Comparison of ENCODE assay signal across 2 cellular contexts in the genomic region with DNA sequence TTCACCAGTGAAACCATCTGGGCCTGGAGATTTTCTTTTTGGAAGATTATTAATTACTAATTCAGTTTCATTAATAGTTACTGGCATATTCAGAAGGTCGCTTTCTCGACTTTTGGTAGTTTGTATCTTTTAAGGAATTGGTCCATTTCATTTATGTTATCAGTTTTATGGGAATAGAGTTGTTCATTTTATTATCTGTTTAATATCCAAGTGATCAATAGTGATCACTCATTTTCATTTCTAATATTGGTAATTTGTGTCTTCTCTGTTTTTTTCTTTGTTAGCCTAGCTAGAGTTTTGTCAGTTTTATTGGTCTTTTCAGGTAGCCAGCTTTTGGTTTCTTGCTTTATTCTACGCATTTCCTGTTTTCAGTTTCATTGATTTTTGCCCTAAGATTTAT.
A peak's percentile ranks its signal among the peaks of the same experiment; 100 is the strongest.
TF ChIP-seq lines count a peak whose summit lies in the region.

No MANE protein-coding gene starts in this region.

TF ChIP-seq in GM23338, 12 proteins besides CTCF, POLR2A, EP300 and RAD21 (continues in another document):
- TF ChIP-seq STAT1 (IDR thresholded peaks at IDR 0.05; ENCODE audit: unreplicated experiment) (no peak), CREB1 (CRISPR knock-in tag; IDR thresholded peaks at IDR 0.05; ENCODE audit: low read depth) (no peak), REST (IDR thresholded peaks at IDR 0.05; ENCODE audit: unreplicated experiment) (no peak), POLR2AphosphoS5 (IDR thresholded peaks at IDR 0.05; ENCODE audit: low read depth) (no peak), NANOG (IDR thresholded peaks at IDR 0.05; ENCODE audit: borderline replicate concordance) (no peak), ZNF331 (CRISPR knock-in tag; IDR thresholded peaks at IDR 0.05; ENCODE audit: low read depth) (no peak), EZH2phosphoT487 (IDR thresholded peaks at IDR 0.05; ENCODE audit: unreplicated experiment) (no peak), EZH2 (IDR thresholded peaks at IDR 0.05; ENCODE audit: low read depth, unreplicated experiment) (no peak), JUNB (IDR thresholded peaks at IDR 0.05; ENCODE audit: unreplicated experiment) (no peak)
- TF ChIP-seq, protein P1, sequence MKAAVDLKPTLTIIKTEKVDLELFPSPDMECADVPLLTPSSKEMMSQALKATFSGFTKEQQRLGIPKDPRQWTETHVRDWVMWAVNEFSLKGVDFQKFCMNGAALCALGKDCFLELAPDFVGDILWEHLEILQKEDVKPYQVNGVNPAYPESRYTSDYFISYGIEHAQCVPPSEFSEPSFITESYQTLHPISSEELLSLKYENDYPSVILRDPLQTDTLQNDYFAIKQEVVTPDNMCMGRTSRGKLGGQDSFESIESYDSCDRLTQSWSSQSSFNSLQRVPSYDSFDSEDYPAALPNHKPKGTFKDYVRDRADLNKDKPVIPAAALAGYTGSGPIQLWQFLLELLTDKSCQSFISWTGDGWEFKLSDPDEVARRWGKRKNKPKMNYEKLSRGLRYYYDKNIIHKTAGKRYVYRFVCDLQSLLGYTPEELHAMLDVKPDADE (IDR thresholded peaks at IDR 0.05): no peak

TF ChIP-seq in GM12878, 131 proteins besides CTCF, POLR2A, EP300 and RAD21:
- TF ChIP-seq BHLHE40 (IDR thresholded peaks at IDR 0.05; ENCODE audit: borderline replicate concordance in 1 of 2, low read depth in 2 of 2, low read length in 1 of 2) (no peak), TARDBP (IDR thresholded peaks at IDR 0.05; ENCODE audit: borderline replicate concordance) (no peak), FOS (IDR thresholded peaks at IDR 0.05; ENCODE audit: borderline replicate concordance, extremely low read depth, insufficient read length) (no peak), MAX (IDR thresholded peaks at IDR 0.05; ENCODE audit: low read depth, low read length) (no peak), SMAD1 (IDR thresholded peaks at IDR 0.05; ENCODE audit: low read depth, partially characterized antibody) (no peak), MLLT1 (IDR thresholded peaks at IDR 0.05) (0 out of 2 replicates have a peak, but pooled peaks have one; percentile 54), MEF2A (IDR thresholded peaks at IDR 0.05; ENCODE audit: insufficient read depth, low read depth, low read length) (no peak), SIX5 (IDR thresholded peaks at IDR 0.05; ENCODE audit: low read depth, low read length, severe bottlenecking) (no peak), CUX1 (IDR thresholded peaks at IDR 0.05; ENCODE audit: insufficient replicate concordance, low read depth, low read length) (peak; percentile 69), IRF3 (IDR thresholded peaks at IDR 0.05) (no peak), LARP7 (IDR thresholded peaks at IDR 0.05) (no peak), HDGF (IDR thresholded peaks at IDR 0.05) (no peak), ZNF24 (IDR thresholded peaks at IDR 0.05) (no peak), NR2F1 (conservative IDR thresholded peaks at IDR 0.05) (no peak), NBN (IDR thresholded peaks at IDR 0.05) (0 out of 2 replicates have a peak, but pooled peaks have one; percentile 23)
- TF ChIP-seq, protein P2, sequence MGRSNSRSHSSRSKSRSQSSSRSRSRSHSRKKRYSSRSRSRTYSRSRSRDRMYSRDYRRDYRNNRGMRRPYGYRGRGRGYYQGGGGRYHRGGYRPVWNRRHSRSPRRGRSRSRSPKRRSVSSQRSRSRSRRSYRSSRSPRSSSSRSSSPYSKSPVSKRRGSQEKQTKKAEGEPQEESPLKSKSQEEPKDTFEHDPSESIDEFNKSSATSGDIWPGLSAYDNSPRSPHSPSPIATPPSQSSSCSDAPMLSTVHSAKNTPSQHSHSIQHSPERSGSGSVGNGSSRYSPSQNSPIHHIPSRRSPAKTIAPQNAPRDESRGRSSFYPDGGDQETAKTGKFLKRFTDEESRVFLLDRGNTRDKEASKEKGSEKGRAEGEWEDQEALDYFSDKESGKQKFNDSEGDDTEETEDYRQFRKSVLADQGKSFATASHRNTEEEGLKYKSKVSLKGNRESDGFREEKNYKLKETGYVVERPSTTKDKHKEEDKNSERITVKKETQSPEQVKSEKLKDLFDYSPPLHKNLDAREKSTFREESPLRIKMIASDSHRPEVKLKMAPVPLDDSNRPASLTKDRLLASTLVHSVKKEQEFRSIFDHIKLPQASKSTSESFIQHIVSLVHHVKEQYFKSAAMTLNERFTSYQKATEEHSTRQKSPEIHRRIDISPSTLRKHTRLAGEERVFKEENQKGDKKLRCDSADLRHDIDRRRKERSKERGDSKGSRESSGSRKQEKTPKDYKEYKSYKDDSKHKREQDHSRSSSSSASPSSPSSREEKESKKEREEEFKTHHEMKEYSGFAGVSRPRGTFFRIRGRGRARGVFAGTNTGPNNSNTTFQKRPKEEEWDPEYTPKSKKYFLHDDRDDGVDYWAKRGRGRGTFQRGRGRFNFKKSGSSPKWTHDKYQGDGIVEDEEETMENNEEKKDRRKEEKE (IDR thresholded peaks at IDR 0.05): no peak
- TF ChIP-seq, protein P3, sequence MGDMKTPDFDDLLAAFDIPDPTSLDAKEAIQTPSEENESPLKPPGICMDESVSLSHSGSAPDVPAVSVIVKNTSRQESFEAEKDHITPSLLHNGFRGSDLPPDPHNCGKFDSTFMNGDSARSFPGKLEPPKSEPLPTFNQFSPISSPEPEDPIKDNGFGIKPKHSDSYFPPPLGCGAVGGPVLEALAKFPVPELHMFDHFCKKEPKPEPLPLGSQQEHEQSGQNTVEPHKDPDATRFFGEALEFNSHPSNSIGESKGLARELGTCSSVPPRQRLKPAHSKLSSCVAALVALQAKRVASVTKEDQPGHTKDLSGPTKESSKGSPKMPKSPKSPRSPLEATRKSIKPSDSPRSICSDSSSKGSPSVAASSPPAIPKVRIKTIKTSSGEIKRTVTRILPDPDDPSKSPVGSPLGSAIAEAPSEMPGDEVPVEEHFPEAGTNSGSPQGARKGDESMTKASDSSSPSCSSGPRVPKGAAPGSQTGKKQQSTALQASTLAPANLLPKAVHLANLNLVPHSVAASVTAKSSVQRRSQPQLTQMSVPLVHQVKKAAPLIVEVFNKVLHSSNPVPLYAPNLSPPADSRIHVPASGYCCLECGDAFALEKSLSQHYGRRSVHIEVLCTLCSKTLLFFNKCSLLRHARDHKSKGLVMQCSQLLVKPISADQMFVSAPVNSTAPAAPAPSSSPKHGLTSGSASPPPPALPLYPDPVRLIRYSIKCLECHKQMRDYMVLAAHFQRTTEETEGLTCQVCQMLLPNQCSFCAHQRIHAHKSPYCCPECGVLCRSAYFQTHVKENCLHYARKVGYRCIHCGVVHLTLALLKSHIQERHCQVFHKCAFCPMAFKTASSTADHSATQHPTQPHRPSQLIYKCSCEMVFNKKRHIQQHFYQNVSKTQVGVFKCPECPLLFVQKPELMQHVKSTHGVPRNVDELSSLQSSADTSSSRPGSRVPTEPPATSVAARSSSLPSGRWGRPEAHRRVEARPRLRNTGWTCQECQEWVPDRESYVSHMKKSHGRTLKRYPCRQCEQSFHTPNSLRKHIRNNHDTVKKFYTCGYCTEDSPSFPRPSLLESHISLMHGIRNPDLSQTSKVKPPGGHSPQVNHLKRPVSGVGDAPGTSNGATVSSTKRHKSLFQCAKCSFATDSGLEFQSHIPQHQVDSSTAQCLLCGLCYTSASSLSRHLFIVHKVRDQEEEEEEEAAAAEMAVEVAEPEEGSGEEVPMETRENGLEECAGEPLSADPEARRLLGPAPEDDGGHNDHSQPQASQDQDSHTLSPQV (IDR thresholded peaks at IDR 0.05): no peak
TF ChIP-seq in GM12878: peak in this region for 3.
